ENCODE assay signal across 1 cellular context in the genomic region with DNA sequence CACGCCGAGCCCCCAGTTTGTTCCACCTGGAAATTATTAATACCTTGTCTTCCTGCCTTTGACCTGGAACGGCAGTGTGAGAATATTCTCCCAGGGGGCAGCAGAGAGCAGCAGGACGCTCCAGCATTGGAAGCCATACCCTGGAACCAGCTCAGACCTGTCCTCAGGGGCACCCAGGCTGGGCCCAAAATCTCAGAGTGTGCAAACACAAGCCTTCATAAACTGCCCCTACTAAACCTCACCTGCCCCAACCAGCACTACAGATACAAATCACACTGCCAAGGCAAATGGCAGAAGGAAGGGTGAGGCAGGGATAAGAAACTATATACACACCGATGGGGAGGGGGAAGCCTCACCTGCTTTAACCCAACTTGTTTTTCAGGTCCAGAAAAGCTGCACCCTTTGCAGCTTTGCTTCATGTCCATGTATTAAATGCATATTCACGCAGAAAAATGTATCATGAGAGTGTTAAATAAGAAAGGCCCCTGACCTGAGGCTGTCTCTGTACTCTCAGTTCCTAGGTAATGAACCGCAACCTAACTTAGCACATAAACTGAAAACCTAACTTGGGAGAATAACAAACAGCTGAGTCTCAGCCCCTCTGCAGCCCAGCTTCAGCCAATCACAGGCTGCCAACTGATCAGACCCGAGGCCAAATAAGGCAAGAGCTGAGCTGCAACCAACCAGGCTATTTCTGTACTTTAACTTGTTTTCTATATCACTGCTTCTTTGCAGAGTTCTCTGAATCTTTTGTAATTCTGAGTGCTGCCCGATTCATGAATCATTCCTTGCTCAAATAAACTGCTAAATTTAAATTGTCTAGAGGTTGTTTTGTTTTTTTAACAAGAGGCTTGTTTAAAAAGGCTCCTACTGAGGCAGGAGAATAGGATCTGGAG.
TF ChIP-seq lines count a peak whose summit lies in the region.

No MANE protein-coding gene starts in this region.

TF ChIP-seq in HEK293, 187 proteins besides CTCF, POLR2A, EP300 and RAD21 (continued from another document):
- TF ChIP-seq ZXDB (tag by site-specific recombination; IDR thresholded peaks at IDR 0.05) (0 out of 2 replicates have a peak, but pooled peaks have one; percentile 13), ZNF473 (tag by site-specific recombination; IDR thresholded peaks at IDR 0.05) (no peak), BCL11B (tag by site-specific recombination; IDR thresholded peaks at IDR 0.05; ENCODE audit: low read depth) (no peak), GLI4 (tag by site-specific recombination; IDR thresholded peaks at IDR 0.05) (no peak), ZNF660 (tag by site-specific recombination; IDR thresholded peaks at IDR 0.05) (no peak), ZNF350 (tag by site-specific recombination; IDR thresholded peaks at IDR 0.05) (no peak), SETDB1 (IDR thresholded peaks at IDR 0.05; ENCODE audit: insufficient read length, low read length) (peak; percentile 58), ZNF184 (tag by site-specific recombination; IDR thresholded peaks at IDR 0.05) (no peak), IKZF3 (tag by site-specific recombination; IDR thresholded peaks at IDR 0.05) (no peak), ZNF211 (tag by site-specific recombination; IDR thresholded peaks at IDR 0.05; ENCODE audit: low read depth) (no peak), ZNF549 (tag by site-specific recombination; IDR thresholded peaks at IDR 0.05) (peak; percentile 95), ZBTB44 (tag by site-specific recombination; IDR thresholded peaks at IDR 0.05) (no peak), MEIS1 (CRISPR knock-in tag; IDR thresholded peaks at IDR 0.05; ENCODE audit: borderline replicate concordance) (no peak), REPIN1 (tag by site-specific recombination; IDR thresholded peaks at IDR 0.05; ENCODE audit: low read depth) (no peak), SP7 (tag by site-specific recombination; IDR thresholded peaks at IDR 0.05) (no peak), SP2 (tag by site-specific recombination; IDR thresholded peaks at IDR 0.05) (peak; percentile 26; the same call in 1 of the 2 replicates), ZNF23 (tag by site-specific recombination; IDR thresholded peaks at IDR 0.05; ENCODE audit: borderline replicate concordance) (no peak), ATF2 (tag by site-specific recombination; IDR thresholded peaks at IDR 0.05; ENCODE audit: low read depth) (no peak), ZNF112 (tag by site-specific recombination; IDR thresholded peaks at IDR 0.05) (no peak), ZNF404 (tag by site-specific recombination; IDR thresholded peaks at IDR 0.05) (no peak), ZBTB7A (tag by site-specific recombination; IDR thresholded peaks at IDR 0.05; ENCODE audit: low read depth) (no peak), ZNF19 (tag by site-specific recombination; IDR thresholded peaks at IDR 0.05; ENCODE audit: low read depth) (no peak)
- TF ChIP-seq, protein P1, sequence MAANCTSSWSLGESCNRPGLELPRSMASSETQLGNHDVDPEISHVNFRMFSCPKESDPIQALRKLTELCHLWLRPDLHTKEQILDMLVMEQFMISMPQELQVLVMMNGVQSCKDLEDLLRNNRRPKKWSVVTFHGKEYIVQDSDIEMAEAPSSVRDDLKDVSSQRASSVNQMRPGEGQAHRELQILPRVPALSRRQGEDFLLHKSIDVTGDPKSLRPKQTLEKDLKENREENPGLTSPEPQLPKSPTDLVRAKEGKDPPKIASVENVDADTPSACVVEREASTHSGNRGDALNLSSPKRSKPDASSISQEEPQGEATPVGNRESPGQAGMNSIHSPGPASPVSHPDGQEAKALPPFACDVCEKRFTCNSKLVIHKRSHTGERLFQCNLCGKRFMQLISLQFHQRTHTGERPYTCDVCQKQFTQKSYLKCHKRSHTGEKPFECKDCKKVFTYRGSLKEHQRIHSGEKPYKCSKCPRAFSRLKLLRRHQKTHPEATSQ (tag by site-specific recombination; IDR thresholded peaks at IDR 0.05): no peak
TF ChIP-seq in HEK293: peak in this region for 8.
